20 cellular contexts compared by ENCODE assay signal in the genomic region with DNA sequence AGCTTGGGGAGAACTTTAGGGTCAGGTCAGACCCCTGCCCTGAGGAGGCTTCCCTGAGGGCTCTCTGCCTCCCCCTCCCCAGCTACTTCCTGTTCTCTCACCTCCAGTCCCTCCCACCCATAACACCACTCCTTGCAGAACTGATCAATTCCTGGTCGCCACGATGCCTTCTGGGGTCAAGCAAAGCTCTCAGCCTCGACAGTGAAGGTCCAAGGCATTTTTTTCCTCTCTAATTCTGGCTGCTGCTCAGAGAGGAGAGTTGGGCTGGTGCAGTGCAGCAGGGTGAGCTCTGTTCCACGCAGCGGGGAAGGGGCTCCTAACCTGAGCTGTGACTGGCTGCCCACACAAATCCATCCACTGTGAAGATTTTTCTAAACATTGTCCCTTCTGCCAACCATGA.
DNase-seq lines count a peak whose midpoint lies in the region; ATAC-seq, FAIRE-seq and TF ChIP-seq lines count a peak whose summit lies in the region.
"Had no signal": no experiment of that assay in that cellular context is flagged by ENCODE, and none has a peak within 500 bp of the region (broad histone marks: within the 10 kb centered on the region; RNA-seq: fewer than 3 reads in every experiment).

No MANE protein-coding gene starts in this region.

- H3K27ac ChIP-seq in caudate nucleus (ENCODE audit: low read depth, low read length) = no peak overlapping the region

- no peak for TF ChIP-seq CTCF in progenitor cell of endocrine pancreas (IDR thresholded peaks at IDR 0.05; ENCODE audit: unreplicated experiment)

- no peaks in the 10 kb centered on the region for H3K36me3 Mint-ChIP-seq in progenitor cell of endocrine pancreas (ENCODE audit: insufficient read depth)
- H3K36me3 Mint-ChIP-seq in activated T-cell treated with anti-CD3 and anti-CD28 coated beads, Interleukin-2, amount 50 U/mL, for 24 hours (ENCODE audit: low read depth) = no peaks in the 10 kb centered on the region
- H3K36me3 Mint-ChIP-seq: CD4-positive, CD25-positive, alpha-beta regulatory T cell had no signal

- H3K27ac Mint-ChIP-seq in progenitor cell of endocrine pancreas = no peak overlapping the region
- no peak overlapping the region for H3K27ac Mint-ChIP-seq in activated T-cell treated with anti-CD3 and anti-CD28 coated beads, Interleukin-2, amount 50 U/mL, for 24 hours
- H3K27ac Mint-ChIP-seq: CD4-positive, CD25-positive, alpha-beta regulatory T cell had no signal

- DNase-seq in cardiac septum (ENCODE audit: low spot score) (peak; percentile 39), Right ventricle myocardium superior (no peak), islet precursor cell (peak; percentile 26), progenitor cell of endocrine pancreas (ENCODE audit: low spot score, unreplicated experiment) (peak; percentile 1), urothelium cell line (ENCODE audit: low spot score) (no peak), caudate nucleus (lab: John Stamatoyannopoulos, UW) (no peak), SKM-1 treated with dmso at 0.1 percent for 144 hours (lab: John Stamatoyannopoulos, UW; ENCODE audit: unreplicated experiment) (no peak)
- no peak for DNase-seq in activated T-cell treated with anti-CD3 and anti-CD28 coated beads, Interleukin-2, amount 50 U/mL, for 24 hours
- DNase-seq: BE2C; CD4-positive, CD25-positive, alpha-beta regulatory T cell; COR-L47; DMS 273 treated with DMSO at 0.1 percent for 48 hours; DND-41; GOT3; KBM-7; NCI-H1105 treated with DMSO at 0.1 percent for 48 hours; NCI-H1694 treated with DMSO at 0.1 percent for 48 hours; NCI-H510A treated with DMSO at 0.1 percent for 48 hours; NCI-H774 had no signal

- H3K9me3 Mint-ChIP-seq in progenitor cell of endocrine pancreas (ENCODE audit: low read depth) = no peaks in the 10 kb centered on the region
- no peaks in the 10 kb centered on the region for H3K9me3 Mint-ChIP-seq in activated T-cell treated with anti-CD3 and anti-CD28 coated beads, Interleukin-2, amount 50 U/mL, for 24 hours
- H3K9me3 Mint-ChIP-seq: CD4-positive, CD25-positive, alpha-beta regulatory T cell had no signal

- intact Hi-C loops in cardiac septum (cut with DNase I) = no loop called here
- intact Hi-C loops in Right ventricle myocardium superior (cut with DNase I) = no loop called here

- FAIRE-seq in urothelium cell line (lab: Jason Lieb, UNC) = no peak
- FAIRE-seq: A204.1 had no signal

- peaks cover 27% of the 10 kb centered on the region for H3K27me3 Mint-ChIP-seq in progenitor cell of endocrine pancreas
- H3K27me3 Mint-ChIP-seq in activated T-cell treated with anti-CD3 and anti-CD28 coated beads, Interleukin-2, amount 50 U/mL, for 24 hours = peaks cover 14% of the 10 kb centered on the region
- H3K27me3 Mint-ChIP-seq: CD4-positive, CD25-positive, alpha-beta regulatory T cell had no signal

- H3K4me3 Mint-ChIP-seq in progenitor cell of endocrine pancreas (ENCODE audit: low read depth) = no peak overlapping the region
- no peak overlapping the region for H3K4me3 Mint-ChIP-seq in activated T-cell treated with anti-CD3 and anti-CD28 coated beads, Interleukin-2, amount 50 U/mL, for 24 hours
- H3K4me3 Mint-ChIP-seq: CD4-positive, CD25-positive, alpha-beta regulatory T cell had no signal

- ATAC-seq in Right ventricle myocardium superior (ENCODE audit: poor library complexity) = no peak

- H3K4me1 Mint-ChIP-seq in progenitor cell of endocrine pancreas (ENCODE audit: low read depth) = peaks cover 5% of the 10 kb centered on the region
- H3K4me1 Mint-ChIP-seq in activated T-cell treated with anti-CD3 and anti-CD28 coated beads, Interleukin-2, amount 50 U/mL, for 24 hours (ENCODE audit: low read depth) = no peaks in the 10 kb centered on the region
- H3K4me1 Mint-ChIP-seq: CD4-positive, CD25-positive, alpha-beta regulatory T cell had no signal

Comparison
In these comparisons a context has a peak if more than half of its experiments do, and no peak if none do; other contexts are left out.
1. DNase-seq: peak in cardiac septum (single experiment), islet precursor cell (single experiment) and progenitor cell of endocrine pancreas (single experiment); none in Right ventricle myocardium superior (single experiment), urothelium cell line (single experiment), caudate nucleus (0 of 61), activated T-cell treated with anti-CD3 and anti-CD28 coated beads, Interleukin-2, amount 50 U/mL, for 24 hours (single experiment) and SKM-1 treated with dmso at 0.1 percent for 144 hours (single experiment).